In the genomic region with DNA sequence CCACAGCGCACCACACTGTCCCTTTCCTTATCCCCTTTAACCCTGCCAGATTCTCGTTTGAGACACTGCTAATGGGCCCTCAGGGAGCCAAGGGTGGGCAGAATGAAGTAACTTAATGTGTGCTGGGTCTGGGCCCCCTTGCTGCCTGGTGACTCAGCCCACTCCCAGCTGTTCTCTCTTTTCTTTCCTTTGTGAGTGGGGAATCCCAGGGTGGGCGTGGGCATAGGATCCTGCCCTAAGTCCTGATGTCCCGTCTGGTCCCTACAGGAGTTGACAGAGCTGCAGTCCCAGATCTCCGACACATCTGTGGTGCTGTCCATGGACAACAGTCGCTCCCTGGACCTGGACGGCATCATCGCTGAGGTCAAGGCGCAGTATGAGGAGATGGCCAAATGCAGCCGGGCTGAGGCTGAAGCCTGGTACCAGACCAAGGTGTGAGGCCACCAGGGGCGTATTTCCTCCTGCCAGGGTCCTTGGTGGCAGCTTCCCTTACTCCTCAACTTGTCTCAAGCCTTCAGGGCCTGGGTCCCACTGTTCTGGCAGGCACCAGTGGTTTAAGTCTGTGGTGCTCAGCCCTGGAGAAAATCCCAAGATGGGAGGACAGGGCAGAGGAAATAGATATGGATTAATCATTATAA, we compare ENCODE assay signal across 1 cellular context.
TF ChIP-seq lines count a peak whose summit lies in the region.

No MANE protein-coding gene starts in this region.

TF ChIP-seq in A549, 52 proteins besides CTCF, POLR2A, EP300 and RAD21 (continued from another document):
- TF ChIP-seq, protein P1, sequence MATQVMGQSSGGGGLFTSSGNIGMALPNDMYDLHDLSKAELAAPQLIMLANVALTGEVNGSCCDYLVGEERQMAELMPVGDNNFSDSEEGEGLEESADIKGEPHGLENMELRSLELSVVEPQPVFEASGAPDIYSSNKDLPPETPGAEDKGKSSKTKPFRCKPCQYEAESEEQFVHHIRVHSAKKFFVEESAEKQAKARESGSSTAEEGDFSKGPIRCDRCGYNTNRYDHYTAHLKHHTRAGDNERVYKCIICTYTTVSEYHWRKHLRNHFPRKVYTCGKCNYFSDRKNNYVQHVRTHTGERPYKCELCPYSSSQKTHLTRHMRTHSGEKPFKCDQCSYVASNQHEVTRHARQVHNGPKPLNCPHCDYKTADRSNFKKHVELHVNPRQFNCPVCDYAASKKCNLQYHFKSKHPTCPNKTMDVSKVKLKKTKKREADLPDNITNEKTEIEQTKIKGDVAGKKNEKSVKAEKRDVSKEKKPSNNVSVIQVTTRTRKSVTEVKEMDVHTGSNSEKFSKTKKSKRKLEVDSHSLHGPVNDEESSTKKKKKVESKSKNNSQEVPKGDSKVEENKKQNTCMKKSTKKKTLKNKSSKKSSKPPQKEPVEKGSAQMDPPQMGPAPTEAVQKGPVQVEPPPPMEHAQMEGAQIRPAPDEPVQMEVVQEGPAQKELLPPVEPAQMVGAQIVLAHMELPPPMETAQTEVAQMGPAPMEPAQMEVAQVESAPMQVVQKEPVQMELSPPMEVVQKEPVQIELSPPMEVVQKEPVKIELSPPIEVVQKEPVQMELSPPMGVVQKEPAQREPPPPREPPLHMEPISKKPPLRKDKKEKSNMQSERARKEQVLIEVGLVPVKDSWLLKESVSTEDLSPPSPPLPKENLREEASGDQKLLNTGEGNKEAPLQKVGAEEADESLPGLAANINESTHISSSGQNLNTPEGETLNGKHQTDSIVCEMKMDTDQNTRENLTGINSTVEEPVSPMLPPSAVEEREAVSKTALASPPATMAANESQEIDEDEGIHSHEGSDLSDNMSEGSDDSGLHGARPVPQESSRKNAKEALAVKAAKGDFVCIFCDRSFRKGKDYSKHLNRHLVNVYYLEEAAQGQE (IDR thresholded peaks at IDR 0.05): no peak
- TF ChIP-seq FOSB (CRISPR knock-in tag; IDR thresholded peaks at IDR 0.05): peak; percentile 77
- TF ChIP-seq EHF (CRISPR knock-in tag; IDR thresholded peaks at IDR 0.05): peak; percentile 64; the same call in 1 of the 2 replicates
- no peak for TF ChIP-seq NFE2L2 (conservative IDR thresholded peaks at IDR 0.05; ENCODE audit: low read length)
- peak; percentile 86 for TF ChIP-seq PBX3 (IDR thresholded peaks at IDR 0.05)
- TF ChIP-seq HOXA7 (CRISPR knock-in tag; IDR thresholded peaks at IDR 0.05): peak; percentile 75; the same call in 1 of the 2 replicates
- peak in 1 of 2 experiments; percentile 88; a peak in 3 of 5 replicates for TF ChIP-seq JUN (IDR thresholded peaks at IDR 0.05)
- no peak for TF ChIP-seq FOSL2 (IDR thresholded peaks at IDR 0.05)
- peak; percentile 63 for TF ChIP-seq FOSL2 (CRISPR knock-in tag; IDR thresholded peaks at IDR 0.05)
- no peak for TF ChIP-seq ZFP36 (IDR thresholded peaks at IDR 0.05; ENCODE audit: borderline replicate concordance, partially characterized antibody)
- peak; percentile 95 for TF ChIP-seq POLR2AphosphoS2 (conservative IDR thresholded peaks at IDR 0.05; ENCODE audit: low read length)
- TF ChIP-seq, protein P2, sequence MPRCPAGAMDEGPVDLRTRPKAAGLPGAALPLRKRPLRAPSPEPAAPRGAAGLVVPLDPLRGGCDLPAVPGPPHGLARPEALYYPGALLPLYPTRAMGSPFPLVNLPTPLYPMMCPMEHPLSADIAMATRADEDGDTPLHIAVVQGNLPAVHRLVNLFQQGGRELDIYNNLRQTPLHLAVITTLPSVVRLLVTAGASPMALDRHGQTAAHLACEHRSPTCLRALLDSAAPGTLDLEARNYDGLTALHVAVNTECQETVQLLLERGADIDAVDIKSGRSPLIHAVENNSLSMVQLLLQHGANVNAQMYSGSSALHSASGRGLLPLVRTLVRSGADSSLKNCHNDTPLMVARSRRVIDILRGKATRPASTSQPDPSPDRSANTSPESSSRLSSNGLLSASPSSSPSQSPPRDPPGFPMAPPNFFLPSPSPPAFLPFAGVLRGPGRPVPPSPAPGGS (IDR thresholded peaks at IDR 0.05): no peak
- TF ChIP-seq, protein P3, sequence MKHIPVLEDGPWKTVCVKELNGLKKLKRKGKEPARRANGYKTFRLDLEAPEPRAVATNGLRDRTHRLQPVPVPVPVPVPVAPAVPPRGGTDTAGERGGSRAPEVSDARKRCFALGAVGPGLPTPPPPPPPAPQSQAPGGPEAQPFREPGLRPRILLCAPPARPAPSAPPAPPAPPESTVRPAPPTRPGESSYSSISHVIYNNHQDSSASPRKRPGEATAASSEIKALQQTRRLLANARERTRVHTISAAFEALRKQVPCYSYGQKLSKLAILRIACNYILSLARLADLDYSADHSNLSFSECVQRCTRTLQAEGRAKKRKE (CRISPR knock-in tag; IDR thresholded peaks at IDR 0.05; ENCODE audit: low read depth): no peak
- no peak for TF ChIP-seq HDAC2 (IDR thresholded peaks at IDR 0.05)
- no peak for TF ChIP-seq MAFK (IDR thresholded peaks at IDR 0.05; ENCODE audit: partially characterized antibody)
- TF ChIP-seq RARB (CRISPR knock-in tag; IDR thresholded peaks at IDR 0.05): no peak
- peak; percentile 45; the same call in 1 of the 2 replicates for TF ChIP-seq GATA3 (IDR thresholded peaks at IDR 0.05; ENCODE audit: borderline replicate concordance)
- no peak for TF ChIP-seq SMC3 (IDR thresholded peaks at IDR 0.05)
